In genomic region chr6:53492860-53493634, GRCh38 we compare ENCODE assay signal across 1 cellular context.
TF ChIP-seq lines count a peak whose summit lies in the region.

No MANE protein-coding gene starts in this region.

TF ChIP-seq in GM23338, 12 proteins besides CTCF, POLR2A, EP300 and RAD21 (continued from another document):
- TF ChIP-seq ETS1 (IDR thresholded peaks at IDR 0.05) (no peak), ZNF114 (CRISPR knock-in tag; IDR thresholded peaks at IDR 0.05) (no peak), POLR2AphosphoS5 (IDR thresholded peaks at IDR 0.05; ENCODE audit: low read depth) (no peak), STAT1 (IDR thresholded peaks at IDR 0.05; ENCODE audit: unreplicated experiment) (no peak), CREB1 (CRISPR knock-in tag; IDR thresholded peaks at IDR 0.05; ENCODE audit: low read depth) (no peak), REST (IDR thresholded peaks at IDR 0.05; ENCODE audit: unreplicated experiment) (no peak)
